In genomic region chr11:86041975-86042378, GRCh38 we compare ENCODE assay signal across 8 cellular contexts. TPM values are rescaled to one million over a fixed set of nuclear protein-coding genes. Genes with fewer than 3 reads are reported as not detected.
DNase-seq lines count a peak whose midpoint lies in the region; ATAC-seq lines count a peak whose summit lies in the region.

No MANE protein-coding gene starts in this region.

- H3K4me1 Mint-ChIP-seq in activated CD4-positive, alpha-beta memory T cell treated with anti-CD3 and anti-CD28 coated beads, Interleukin-2, amount 10 ng/mL, durations not matched to agents 7 days and 5 days, result peaks cover 67% of the 10 kb centered on the region
- peaks cover 63 to 75% of the 10 kb centered on the region in 2 donors for H3K4me1 Mint-ChIP-seq in natural killer cell treated with Interleukin-12 subunit alpha and Interleukin-12 subunit beta and Interleukin-15 and Interleukin-18, amount 100 ng/mL, for 72 hours (ENCODE audit: low read depth in 2 of 2)

- H3K9me3 Mint-ChIP-seq in activated CD4-positive, alpha-beta memory T cell treated with anti-CD3 and anti-CD28 coated beads, Interleukin-2, amount 10 ng/mL, durations not matched to agents 7 days and 5 days, result no peaks in the 10 kb centered on the region
- no peaks in the 10 kb centered on the region for H3K9me3 Mint-ChIP-seq in natural killer cell treated with Interleukin-12 subunit alpha and Interleukin-12 subunit beta and Interleukin-15 and Interleukin-18, amount 100 ng/mL, for 72 hours

- peak; percentile 40 for DNase-seq in DMS 273 treated with DMSO at 0.1 percent for 48 hours (lab: John Stamatoyannopoulos, UW)
- peak; percentile 10 for DNase-seq in NCI-H510A (lab: John Stamatoyannopoulos, UW)
- peak; percentile 52 for DNase-seq in activated CD4-positive, alpha-beta memory T cell treated with anti-CD3 and anti-CD28 coated beads, Interleukin-2, amount 10 ng/mL, durations not matched to agents 7 days and 5 days
- peak; percentile 86 for DNase-seq in fibroblast of gingiva (ENCODE audit: low read depth)
- DNase-seq in natural killer cell treated with Interleukin-12 subunit alpha and Interleukin-12 subunit beta and Interleukin-15 and Interleukin-18, amount 100 ng/mL, for 72 hours (ENCODE audit: low spot score), result peak; percentile 66

- peaks cover 21% of the 10 kb centered on the region for H3K36me3 Mint-ChIP-seq in activated CD4-positive, alpha-beta memory T cell treated with anti-CD3 and anti-CD28 coated beads, Interleukin-2, amount 10 ng/mL, durations not matched to agents 7 days and 5 days (ENCODE audit: low read depth)
- H3K36me3 Mint-ChIP-seq in natural killer cell treated with Interleukin-12 subunit alpha and Interleukin-12 subunit beta and Interleukin-15 and Interleukin-18, amount 100 ng/mL, for 72 hours, result peaks cover 5% of the 10 kb centered on the region

- CTCF ChIA-PET in activated CD4-positive, alpha-beta memory T cell treated with anti-CD3 and anti-CD28 coated beads, Interleukin-2, amount 10 ng/mL, durations not matched to agents 7 days and 5 days (lab: Charles Lee), result interaction anchor here (0.6 to 3.4 kb wide), 35 partner anchors 9 to 252 kb away, joined by 3 to 76 read pairs (median 4); partner anchors contain the start of genes CCDC83 and PICALM

- H3K27me3 Mint-ChIP-seq in activated CD4-positive, alpha-beta memory T cell treated with anti-CD3 and anti-CD28 coated beads, Interleukin-2, amount 10 ng/mL, durations not matched to agents 7 days and 5 days, result no peaks in the 10 kb centered on the region
- no peaks in the 10 kb centered on the region for H3K27me3 Mint-ChIP-seq in natural killer cell treated with Interleukin-12 subunit alpha and Interleukin-12 subunit beta and Interleukin-15 and Interleukin-18, amount 100 ng/mL, for 72 hours

- H3K4me3 Mint-ChIP-seq in activated CD4-positive, alpha-beta memory T cell treated with anti-CD3 and anti-CD28 coated beads, Interleukin-2, amount 10 ng/mL, durations not matched to agents 7 days and 5 days, result no peak overlapping the region
- H3K4me3 Mint-ChIP-seq in natural killer cell treated with Interleukin-12 subunit alpha and Interleukin-12 subunit beta and Interleukin-15 and Interleukin-18, amount 100 ng/mL, for 72 hours, result peak overlapping the region; percentile 59

- peak overlapping the region; percentile 1 for H3K27ac Mint-ChIP-seq in activated CD4-positive, alpha-beta memory T cell treated with anti-CD3 and anti-CD28 coated beads, Interleukin-2, amount 10 ng/mL, durations not matched to agents 7 days and 5 days
- peak overlapping the region; percentile 80 to 85 for H3K27ac Mint-ChIP-seq in natural killer cell treated with Interleukin-12 subunit alpha and Interleukin-12 subunit beta and Interleukin-15 and Interleukin-18, amount 100 ng/mL, for 72 hours

- peak; percentile 50 for ATAC-seq in GM19324 (IDR thresholded peaks at IDR 0.05; ENCODE audit: low FRiP score, unreplicated experiment)
- peak; percentile 68 for ATAC-seq in HG03432 (IDR thresholded peaks at IDR 0.05; ENCODE audit: unreplicated experiment)
- peak; percentile 82 to 85 for ATAC-seq in natural killer cell treated with Interleukin-12 subunit alpha and Interleukin-12 subunit beta and Interleukin-15 and Interleukin-18, amount 100 ng/mL, for 72 hours
- no peak for ATAC-seq in HG03521 (IDR thresholded peaks at IDR 0.05; ENCODE audit: unreplicated experiment)

- POLR2A ChIA-PET in activated CD4-positive, alpha-beta memory T cell treated with anti-CD3 and anti-CD28 coated beads, Interleukin-2, amount 10 ng/mL, durations not matched to agents 7 days and 5 days (lab: Charles Lee), result interaction anchor here (0.6 to 2.1 kb wide), 9 partner anchors 17 to 174 kb away, joined by 3 to 16 read pairs (median 3); partner anchors contain the start of gene PICALM

RNA-seq across cellular contexts. Expression of gene PICALM, which starts 26.9 kb away (rescaled TPM):
- total RNA-seq in activated CD4-positive, alpha-beta memory T cell treated with anti-CD3 and anti-CD28 coated beads, Interleukin-2, amount 10 ng/mL, durations not matched to agents 7 days and 5 days, result 100 to 1,000 TPM; 194 to 199 TPM
- 100 to 1,000 TPM; 208 to 223 TPM for total RNA-seq in natural killer cell treated with Interleukin-12 subunit alpha and Interleukin-12 subunit beta and Interleukin-15 and Interleukin-18, amount 100 ng/mL, for 72 hours

Comparison
In these comparisons a context has a peak if more than half of its experiments do, and no peak if none do; other contexts are left out.
1. DNase-seq: peak in every context shown above with its lines; median percentile 86 in fibroblast of gingiva; 66 in natural killer cell treated with Interleukin-12 subunit alpha and Interleukin-12 subunit beta and Interleukin-15 and Interleukin-18, amount 100 ng/mL, for 72 hours; 52 in activated CD4-positive, alpha-beta memory T cell treated with anti-CD3 and anti-CD28 coated beads, Interleukin-2, amount 10 ng/mL, durations not matched to agents 7 days and 5 days; 40 in DMS 273 treated with DMSO at 0.1 percent for 48 hours; 10 in NCI-H510A.